Comparison of ENCODE assay signal across 1 cellular context in the genomic region with DNA sequence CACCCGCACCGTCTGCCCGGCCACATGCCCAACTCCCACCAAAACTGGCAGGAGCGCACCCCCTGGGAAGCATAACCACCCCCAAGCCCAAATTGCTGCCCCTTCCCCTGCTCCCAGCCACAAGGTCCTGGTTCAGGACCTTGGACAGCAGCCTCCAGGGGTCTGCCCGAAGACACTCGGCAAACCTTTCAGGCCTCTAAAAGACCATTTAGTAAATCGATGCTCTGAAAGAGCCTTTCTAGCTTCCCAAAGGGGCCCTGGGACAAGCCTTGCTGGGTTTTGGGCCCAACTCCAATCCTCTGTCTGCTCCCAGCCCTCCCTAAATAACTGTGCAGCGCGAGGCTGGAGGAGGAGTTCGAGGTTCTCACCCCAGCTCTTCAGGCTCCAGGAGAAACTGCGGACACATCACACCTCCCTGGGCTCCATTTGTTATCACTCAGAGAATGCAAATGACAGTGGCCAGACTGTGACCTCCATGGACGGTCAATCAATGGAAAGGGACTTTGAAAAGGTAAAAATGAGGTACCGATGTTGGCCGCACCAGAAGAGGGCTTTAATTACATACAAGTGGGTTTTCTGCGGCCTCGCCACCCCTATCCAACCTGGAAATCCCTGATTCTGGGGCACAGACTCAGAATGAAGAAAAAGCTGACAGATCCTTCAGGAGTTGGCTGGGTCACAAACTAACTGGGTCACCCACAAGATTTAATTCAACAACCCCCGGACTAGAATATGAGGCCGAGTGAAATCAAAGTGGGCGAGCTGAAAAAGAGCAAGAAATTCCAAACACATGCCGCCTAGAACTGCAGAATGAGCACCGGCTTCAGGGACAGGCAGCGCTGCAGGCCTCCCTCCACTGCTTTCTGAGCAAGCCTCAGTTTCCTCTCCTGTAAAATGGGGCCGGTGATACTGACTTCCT.
TF ChIP-seq lines count a peak whose summit lies in the region.

No MANE protein-coding gene starts in this region.

TF ChIP-seq in HepG2, 621 proteins besides CTCF, POLR2A, EP300 and RAD21 (continued from another document and continues in another):
- TF ChIP-seq, protein P1, sequence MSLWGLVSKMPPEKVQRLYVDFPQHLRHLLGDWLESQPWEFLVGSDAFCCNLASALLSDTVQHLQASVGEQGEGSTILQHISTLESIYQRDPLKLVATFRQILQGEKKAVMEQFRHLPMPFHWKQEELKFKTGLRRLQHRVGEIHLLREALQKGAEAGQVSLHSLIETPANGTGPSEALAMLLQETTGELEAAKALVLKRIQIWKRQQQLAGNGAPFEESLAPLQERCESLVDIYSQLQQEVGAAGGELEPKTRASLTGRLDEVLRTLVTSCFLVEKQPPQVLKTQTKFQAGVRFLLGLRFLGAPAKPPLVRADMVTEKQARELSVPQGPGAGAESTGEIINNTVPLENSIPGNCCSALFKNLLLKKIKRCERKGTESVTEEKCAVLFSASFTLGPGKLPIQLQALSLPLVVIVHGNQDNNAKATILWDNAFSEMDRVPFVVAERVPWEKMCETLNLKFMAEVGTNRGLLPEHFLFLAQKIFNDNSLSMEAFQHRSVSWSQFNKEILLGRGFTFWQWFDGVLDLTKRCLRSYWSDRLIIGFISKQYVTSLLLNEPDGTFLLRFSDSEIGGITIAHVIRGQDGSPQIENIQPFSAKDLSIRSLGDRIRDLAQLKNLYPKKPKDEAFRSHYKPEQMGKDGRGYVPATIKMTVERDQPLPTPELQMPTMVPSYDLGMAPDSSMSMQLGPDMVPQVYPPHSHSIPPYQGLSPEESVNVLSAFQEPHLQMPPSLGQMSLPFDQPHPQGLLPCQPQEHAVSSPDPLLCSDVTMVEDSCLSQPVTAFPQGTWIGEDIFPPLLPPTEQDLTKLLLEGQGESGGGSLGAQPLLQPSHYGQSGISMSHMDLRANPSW (CRISPR knock-in tag; IDR thresholded peaks at IDR 0.05; ENCODE audit: borderline replicate concordance) = no peak
- no peak for TF ChIP-seq ZSCAN30 (CRISPR knock-in tag; IDR thresholded peaks at IDR 0.05)
- TF ChIP-seq MED13 (CRISPR knock-in tag; IDR thresholded peaks at IDR 0.05) = peak; percentile 63; the same call in 1 of the 2 replicates
- no peak for TF ChIP-seq TBL1XR1 (IDR thresholded peaks at IDR 0.05; ENCODE audit: borderline replicate concordance, low read length, partially characterized antibody)
- TF ChIP-seq MAFG (CRISPR knock-in tag; IDR thresholded peaks at IDR 0.05) = no peak
- TF ChIP-seq, protein P2, sequence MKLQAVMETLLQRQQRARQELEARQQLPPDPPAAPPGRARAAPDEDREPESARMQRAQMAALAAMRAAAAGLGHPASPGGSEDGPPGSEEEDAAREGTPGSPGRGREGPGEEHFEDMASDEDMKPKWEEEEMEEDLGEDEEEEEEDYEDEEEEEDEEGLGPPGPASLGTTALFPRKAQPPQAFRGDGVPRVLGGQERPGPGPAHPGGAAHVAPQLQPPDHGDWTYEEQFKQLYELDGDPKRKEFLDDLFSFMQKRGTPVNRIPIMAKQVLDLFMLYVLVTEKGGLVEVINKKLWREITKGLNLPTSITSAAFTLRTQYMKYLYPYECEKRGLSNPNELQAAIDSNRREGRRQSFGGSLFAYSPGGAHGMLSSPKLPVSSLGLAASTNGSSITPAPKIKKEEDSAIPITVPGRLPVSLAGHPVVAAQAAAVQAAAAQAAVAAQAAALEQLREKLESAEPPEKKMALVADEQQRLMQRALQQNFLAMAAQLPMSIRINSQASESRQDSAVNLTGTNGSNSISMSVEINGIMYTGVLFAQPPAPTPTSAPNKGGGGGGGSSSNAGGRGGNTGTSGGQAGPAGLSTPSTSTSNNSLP (IDR thresholded peaks at IDR 0.05; ENCODE audit: low read depth, low read length) = no peak
- TF ChIP-seq ZSCAN31 (CRISPR knock-in tag; IDR thresholded peaks at IDR 0.05; ENCODE audit: low read depth) = 0 out of 2 replicates have a peak, but pooled peaks have one; percentile 30
- TF ChIP-seq ZNF264 (CRISPR knock-in tag; IDR thresholded peaks at IDR 0.05) = 0 out of 2 replicates have a peak, but pooled peaks have one; percentile 38
- TF ChIP-seq FOXO1 (CRISPR knock-in tag; IDR thresholded peaks at IDR 0.05) = no peak
- 0 out of 2 replicates have a peak, but pooled peaks have one; percentile 49 for TF ChIP-seq ISL2 (CRISPR knock-in tag; IDR thresholded peaks at IDR 0.05)
- peak; percentile 92 for TF ChIP-seq TSC22D2 (CRISPR knock-in tag; IDR thresholded peaks at IDR 0.05; ENCODE audit: borderline replicate concordance)
- no peak for TF ChIP-seq HMG20B (CRISPR knock-in tag; conservative IDR thresholded peaks at IDR 0.05)
- TF ChIP-seq ZNF607 (CRISPR knock-in tag; IDR thresholded peaks at IDR 0.05; ENCODE audit: borderline replicate concordance) = peak; percentile 63; the same call in 1 of the 2 replicates
- TF ChIP-seq RORA (CRISPR knock-in tag; IDR thresholded peaks at IDR 0.05) = no peak
- TF ChIP-seq, protein P3, sequence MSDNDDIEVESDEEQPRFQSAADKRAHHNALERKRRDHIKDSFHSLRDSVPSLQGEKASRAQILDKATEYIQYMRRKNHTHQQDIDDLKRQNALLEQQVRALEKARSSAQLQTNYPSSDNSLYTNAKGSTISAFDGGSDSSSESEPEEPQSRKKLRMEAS (IDR thresholded peaks at IDR 0.05) = no peak
- TF ChIP-seq, protein P4, sequence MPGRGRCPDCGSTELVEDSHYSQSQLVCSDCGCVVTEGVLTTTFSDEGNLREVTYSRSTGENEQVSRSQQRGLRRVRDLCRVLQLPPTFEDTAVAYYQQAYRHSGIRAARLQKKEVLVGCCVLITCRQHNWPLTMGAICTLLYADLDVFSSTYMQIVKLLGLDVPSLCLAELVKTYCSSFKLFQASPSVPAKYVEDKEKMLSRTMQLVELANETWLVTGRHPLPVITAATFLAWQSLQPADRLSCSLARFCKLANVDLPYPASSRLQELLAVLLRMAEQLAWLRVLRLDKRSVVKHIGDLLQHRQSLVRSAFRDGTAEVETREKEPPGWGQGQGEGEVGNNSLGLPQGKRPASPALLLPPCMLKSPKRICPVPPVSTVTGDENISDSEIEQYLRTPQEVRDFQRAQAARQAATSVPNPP (CRISPR knock-in tag; IDR thresholded peaks at IDR 0.05) = no peak
- no peak for TF ChIP-seq ZNF672 (CRISPR knock-in tag; IDR thresholded peaks at IDR 0.05)
- TF ChIP-seq, protein P5, sequence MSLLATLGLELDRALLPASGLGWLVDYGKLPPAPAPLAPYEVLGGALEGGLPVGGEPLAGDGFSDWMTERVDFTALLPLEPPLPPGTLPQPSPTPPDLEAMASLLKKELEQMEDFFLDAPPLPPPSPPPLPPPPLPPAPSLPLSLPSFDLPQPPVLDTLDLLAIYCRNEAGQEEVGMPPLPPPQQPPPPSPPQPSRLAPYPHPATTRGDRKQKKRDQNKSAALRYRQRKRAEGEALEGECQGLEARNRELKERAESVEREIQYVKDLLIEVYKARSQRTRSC (CRISPR knock-in tag; IDR thresholded peaks at IDR 0.05; ENCODE audit: low read depth) = no peak
- peak; percentile 22; the same call in 1 of the 2 replicates for TF ChIP-seq NCOA2 (CRISPR knock-in tag; IDR thresholded peaks at IDR 0.05)
- TF ChIP-seq PAX8 (CRISPR knock-in tag; IDR thresholded peaks at IDR 0.05; ENCODE audit: borderline replicate concordance) = no peak
- TF ChIP-seq ETV5 (CRISPR knock-in tag; IDR thresholded peaks at IDR 0.05; ENCODE audit: borderline replicate concordance) = no peak
- no peak for TF ChIP-seq SP4 (CRISPR knock-in tag; IDR thresholded peaks at IDR 0.05)
- no peak for TF ChIP-seq ZNF550 (CRISPR knock-in tag; IDR thresholded peaks at IDR 0.05; ENCODE audit: borderline replicate concordance)
- TF ChIP-seq ZBTB7B (CRISPR knock-in tag; IDR thresholded peaks at IDR 0.05) = peak; percentile 33; the same call in 1 of the 2 replicates
- TF ChIP-seq ZNF501 (CRISPR knock-in tag; IDR thresholded peaks at IDR 0.05) = 0 out of 2 replicates have a peak, but pooled peaks have one; percentile 36
- TF ChIP-seq, protein P6, sequence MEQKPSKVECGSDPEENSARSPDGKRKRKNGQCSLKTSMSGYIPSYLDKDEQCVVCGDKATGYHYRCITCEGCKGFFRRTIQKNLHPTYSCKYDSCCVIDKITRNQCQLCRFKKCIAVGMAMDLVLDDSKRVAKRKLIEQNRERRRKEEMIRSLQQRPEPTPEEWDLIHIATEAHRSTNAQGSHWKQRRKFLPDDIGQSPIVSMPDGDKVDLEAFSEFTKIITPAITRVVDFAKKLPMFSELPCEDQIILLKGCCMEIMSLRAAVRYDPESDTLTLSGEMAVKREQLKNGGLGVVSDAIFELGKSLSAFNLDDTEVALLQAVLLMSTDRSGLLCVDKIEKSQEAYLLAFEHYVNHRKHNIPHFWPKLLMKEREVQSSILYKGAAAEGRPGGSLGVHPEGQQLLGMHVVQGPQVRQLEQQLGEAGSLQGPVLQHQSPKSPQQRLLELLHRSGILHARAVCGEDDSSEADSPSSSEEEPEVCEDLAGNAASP (CRISPR knock-in tag; IDR thresholded peaks at IDR 0.05; ENCODE audit: borderline replicate concordance) = peak; percentile 62; the same call in 1 of the 2 replicates
- no peak for TF ChIP-seq ZNF552 (CRISPR knock-in tag; IDR thresholded peaks at IDR 0.05; ENCODE audit: borderline replicate concordance)
- TF ChIP-seq, protein P7, sequence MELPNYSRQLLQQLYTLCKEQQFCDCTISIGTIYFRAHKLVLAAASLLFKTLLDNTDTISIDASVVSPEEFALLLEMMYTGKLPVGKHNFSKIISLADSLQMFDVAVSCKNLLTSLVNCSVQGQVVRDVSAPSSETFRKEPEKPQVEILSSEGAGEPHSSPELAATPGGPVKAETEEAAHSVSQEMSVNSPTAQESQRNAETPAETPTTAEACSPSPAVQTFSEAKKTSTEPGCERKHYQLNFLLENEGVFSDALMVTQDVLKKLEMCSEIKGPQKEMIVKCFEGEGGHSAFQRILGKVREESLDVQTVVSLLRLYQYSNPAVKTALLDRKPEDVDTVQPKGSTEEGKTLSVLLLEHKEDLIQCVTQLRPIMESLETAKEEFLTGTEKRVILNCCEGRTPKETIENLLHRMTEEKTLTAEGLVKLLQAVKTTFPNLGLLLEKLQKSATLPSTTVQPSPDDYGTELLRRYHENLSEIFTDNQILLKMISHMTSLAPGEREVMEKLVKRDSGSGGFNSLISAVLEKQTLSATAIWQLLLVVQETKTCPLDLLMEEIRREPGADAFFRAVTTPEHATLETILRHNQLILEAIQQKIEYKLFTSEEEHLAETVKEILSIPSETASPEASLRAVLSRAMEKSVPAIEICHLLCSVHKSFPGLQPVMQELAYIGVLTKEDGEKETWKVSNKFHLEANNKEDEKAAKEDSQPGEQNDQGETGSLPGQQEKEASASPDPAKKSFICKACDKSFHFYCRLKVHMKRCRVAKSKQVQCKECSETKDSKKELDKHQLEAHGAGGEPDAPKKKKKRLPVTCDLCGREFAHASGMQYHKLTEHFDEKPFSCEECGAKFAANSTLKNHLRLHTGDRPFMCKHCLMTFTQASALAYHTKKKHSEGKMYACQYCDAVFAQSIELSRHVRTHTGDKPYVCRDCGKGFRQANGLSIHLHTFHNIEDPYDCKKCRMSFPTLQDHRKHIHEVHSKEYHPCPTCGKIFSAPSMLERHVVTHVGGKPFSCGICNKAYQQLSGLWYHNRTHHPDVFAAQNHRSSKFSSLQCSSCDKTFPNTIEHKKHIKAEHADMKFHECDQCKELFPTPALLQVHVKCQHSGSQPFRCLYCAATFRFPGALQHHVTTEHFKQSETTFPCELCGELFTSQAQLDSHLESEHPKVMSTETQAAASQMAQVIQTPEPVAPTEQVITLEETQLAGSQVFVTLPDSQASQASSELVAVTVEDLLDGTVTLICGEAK (IDR thresholded peaks at IDR 0.05) = no peak
- TF ChIP-seq, protein P7 (CRISPR knock-in tag; IDR thresholded peaks at IDR 0.05) = no peak
- TF ChIP-seq HES4 (CRISPR knock-in tag; IDR thresholded peaks at IDR 0.05; ENCODE audit: borderline replicate concordance) = 0 out of 2 replicates have a peak, but pooled peaks have one; percentile 60
- TF ChIP-seq, protein P8, sequence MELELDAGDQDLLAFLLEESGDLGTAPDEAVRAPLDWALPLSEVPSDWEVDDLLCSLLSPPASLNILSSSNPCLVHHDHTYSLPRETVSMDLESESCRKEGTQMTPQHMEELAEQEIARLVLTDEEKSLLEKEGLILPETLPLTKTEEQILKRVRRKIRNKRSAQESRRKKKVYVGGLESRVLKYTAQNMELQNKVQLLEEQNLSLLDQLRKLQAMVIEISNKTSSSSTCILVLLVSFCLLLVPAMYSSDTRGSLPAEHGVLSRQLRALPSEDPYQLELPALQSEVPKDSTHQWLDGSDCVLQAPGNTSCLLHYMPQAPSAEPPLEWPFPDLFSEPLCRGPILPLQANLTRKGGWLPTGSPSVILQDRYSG (CRISPR knock-in tag; IDR thresholded peaks at IDR 0.05) = no peak
- 0 out of 2 replicates have a peak, but pooled peaks have one; percentile 70 for TF ChIP-seq KLF12 (CRISPR knock-in tag; IDR thresholded peaks at IDR 0.05; ENCODE audit: borderline replicate concordance)
